15 cellular contexts compared by ENCODE assay signal in the genomic region with DNA sequence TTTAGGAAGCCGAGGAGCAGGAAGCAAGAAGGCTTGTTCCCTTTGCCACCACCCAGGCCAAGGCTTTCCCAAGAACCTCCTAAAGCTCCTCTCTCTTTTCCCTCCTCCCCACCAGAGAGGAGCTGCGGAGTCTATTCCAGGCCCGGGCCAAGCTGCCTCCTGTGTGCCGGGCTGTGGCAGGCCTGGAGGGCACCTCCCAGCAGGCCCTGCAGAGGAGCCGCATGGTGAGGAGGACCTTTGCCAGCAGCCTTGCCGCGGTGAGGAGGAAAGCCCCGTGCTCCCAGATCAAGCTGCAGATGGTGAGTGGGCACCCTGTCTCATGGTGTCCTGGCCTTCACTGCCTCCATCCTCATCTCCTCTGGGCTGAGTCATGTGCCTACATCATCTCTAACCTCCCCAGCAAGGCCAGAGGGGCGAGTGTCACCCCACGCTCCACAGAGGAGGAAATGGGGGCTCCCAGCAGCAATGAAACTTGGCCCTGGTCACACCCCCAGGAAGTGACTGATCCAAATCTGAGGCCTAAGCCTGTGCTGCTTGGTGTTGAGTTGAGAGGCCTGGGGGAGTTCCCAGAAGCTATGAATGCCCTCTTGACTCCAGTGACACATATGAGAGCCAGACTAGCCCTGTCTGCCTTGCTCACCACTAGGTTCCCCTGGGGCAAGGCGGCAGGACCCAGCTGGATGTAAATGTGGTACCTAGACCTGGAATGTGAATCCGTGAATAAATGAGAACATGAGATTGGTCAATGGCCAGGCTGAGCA.
DNase-seq lines count a peak whose midpoint lies in the region; ATAC-seq and TF ChIP-seq lines count a peak whose summit lies in the region.
"Had no signal": no experiment of that assay in that cellular context is flagged by ENCODE, and none has a peak within 500 bp of the region (broad histone marks: within the 10 kb centered on the region; RNA-seq: fewer than 3 reads in every experiment).

No MANE protein-coding gene starts in this region.

- CTCF ChIA-PET in activated CD8-positive, alpha-beta T cell treated with anti-CD3 and anti-CD28 coated beads for 36 hours (lab: Charles Lee): interaction anchor here (0.7 kb wide), 1 partner anchor 521 kb away, joined by 3 read pairs; no protein-coding TSS in a partner anchor

- no peak overlapping the region for H3K4me2 ChIP-seq in neural progenitor cell
- H3K4me2 ChIP-seq: A549 had no signal

- no peak overlapping the region for H3K27ac Mint-ChIP-seq in activated CD8-positive, alpha-beta T cell treated with anti-CD3 and anti-CD28 coated beads for 36 hours
- H3K27ac Mint-ChIP-seq in neural progenitor cell: peak overlapping the region; percentile 91
- H3K27ac Mint-ChIP-seq: IgD-negative memory B cell, memory B cell had no signal

- peak; percentile 24 for DNase-seq in activated CD4-positive, alpha-beta T cell treated with anti-CD3 and anti-CD28 coated beads for 48 hours
- DNase-seq in activated CD4-positive, alpha-beta T cell treated with anti-CD3 and anti-CD28 coated beads for 1 hour: no peak
- DNase-seq in GM20000 (ENCODE audit: low spot score) (peak; percentile 28), neural progenitor cell (ENCODE audit: low spot score) (no peak), omental fat pad (ENCODE audit: low spot score) (no peak), iPS-NIHi11 (ENCODE audit: low spot score) (no peak), gastrocnemius medialis (no peak)
- peak; percentile 67 for DNase-seq in activated CD8-positive, alpha-beta T cell treated with anti-CD3 and anti-CD28 coated beads for 36 hours
- DNase-seq: NCI-H1417, NCI-H526, small intestine had no signal

- TF ChIP-seq POLR2A in gastrocnemius medialis (IDR thresholded peaks at IDR 0.05): no peak

- H3K4me3 Mint-ChIP-seq in activated CD8-positive, alpha-beta T cell treated with anti-CD3 and anti-CD28 coated beads for 36 hours: no peak overlapping the region
- no peak overlapping the region for H3K4me3 Mint-ChIP-seq in neural progenitor cell
- H3K4me3 Mint-ChIP-seq: IgD-negative memory B cell, memory B cell had no signal

- no peaks in the 10 kb centered on the region for H3K36me3 Mint-ChIP-seq in activated CD8-positive, alpha-beta T cell treated with anti-CD3 and anti-CD28 coated beads for 36 hours (ENCODE audit: low read depth)
- no peaks in the 10 kb centered on the region for H3K36me3 Mint-ChIP-seq in neural progenitor cell
- H3K36me3 Mint-ChIP-seq: IgD-negative memory B cell, memory B cell had no signal

- H3K9me3 Mint-ChIP-seq in activated CD8-positive, alpha-beta T cell treated with anti-CD3 and anti-CD28 coated beads for 36 hours: no peaks in the 10 kb centered on the region
- H3K9me3 Mint-ChIP-seq in neural progenitor cell: no peaks in the 10 kb centered on the region
- H3K9me3 Mint-ChIP-seq: IgD-negative memory B cell, memory B cell had no signal

- peaks cover 5% of the 10 kb centered on the region for H3K4me1 Mint-ChIP-seq in activated CD8-positive, alpha-beta T cell treated with anti-CD3 and anti-CD28 coated beads for 36 hours (ENCODE audit: low read depth)
- H3K4me1 Mint-ChIP-seq in neural progenitor cell: peaks cover 20% of the 10 kb centered on the region
- H3K4me1 Mint-ChIP-seq: IgD-negative memory B cell, memory B cell had no signal

- peak; percentile 99 for ATAC-seq in activated CD8-positive, alpha-beta T cell treated with anti-CD3 and anti-CD28 coated beads for 36 hours
- ATAC-seq in omental fat pad (ENCODE audit: low FRiP score) (no peak), gastrocnemius medialis (no peak)
- ATAC-seq: A549, Right ventricle myocardium inferior had no signal

- no peaks in the 10 kb centered on the region for H3F3A ChIP-seq in neural progenitor cell (ENCODE audit: low read depth)

- in situ Hi-C loops in gastrocnemius medialis (cut with MboI; ENCODE audit: low sequenced_read_pairs in 4 of 4): no loop called here

- POLR2A ChIA-PET in activated CD8-positive, alpha-beta T cell treated with anti-CD3 and anti-CD28 coated beads for 36 hours (lab: Charles Lee): interaction anchor here (0.6 kb wide), 1 partner anchor 427 kb away, joined by 3 read pairs; no protein-coding TSS in a partner anchor

- H3K9me3 ChIP-seq in neural progenitor cell (ENCODE audit: low read depth) (no peaks in the 10 kb centered on the region), gastrocnemius medialis (no peaks in the 10 kb centered on the region)
- H3K9me3 ChIP-seq: A549 had no signal

- no peak overlapping the region for H3K9ac ChIP-seq in neural progenitor cell

- no peaks in the 10 kb centered on the region for H3K27me3 ChIP-seq in neural progenitor cell
- no peaks in the 10 kb centered on the region for H3K27me3 ChIP-seq in gastrocnemius medialis

- H3K4me1 ChIP-seq in neural progenitor cell (no peaks in the 10 kb centered on the region), gastrocnemius medialis (no peaks in the 10 kb centered on the region)
- H3K4me1 ChIP-seq: A549 had no signal

- H2AFZ ChIP-seq in neural progenitor cell (replicated peaks): no peak overlapping the region

- intact Hi-C loops in activated CD8-positive, alpha-beta T cell treated with anti-CD3 and anti-CD28 coated beads for 36 hours (cut with micrococcal nuclease): no loop called here
- intact Hi-C loops in gastrocnemius medialis (cut with DNase I; ENCODE audit: low total_unique reads): no loop called here

- H3K36me3 ChIP-seq in neural progenitor cell: no peaks in the 10 kb centered on the region
- H3K36me3 ChIP-seq in gastrocnemius medialis: peaks cover 0 to 70% of the 10 kb centered on the region in 2 donors

- H3K27me3 Mint-ChIP-seq in activated CD8-positive, alpha-beta T cell treated with anti-CD3 and anti-CD28 coated beads for 36 hours: peaks cover 2% of the 10 kb centered on the region
- peaks cover 7% of the 10 kb centered on the region for H3K27me3 Mint-ChIP-seq in neural progenitor cell (ENCODE audit: insufficient read depth, low read depth)
- H3K27me3 Mint-ChIP-seq: IgD-negative memory B cell had no signal

- no peaks in the 10 kb centered on the region for H4K20me1 ChIP-seq in neural progenitor cell (ENCODE audit: low read depth)

- H3K79me2 ChIP-seq in neural progenitor cell (ENCODE audit: low read depth): no peaks in the 10 kb centered on the region

- H3K4me3 ChIP-seq in neural progenitor cell: no peak overlapping the region
- no peak overlapping the region for H3K4me3 ChIP-seq in gastrocnemius medialis
- H3K4me3 ChIP-seq: A549 had no signal

- H3K27ac ChIP-seq in neural progenitor cell: no peak overlapping the region
- H3K27ac ChIP-seq in gastrocnemius medialis: peak overlapping the region in 2 of 4 donors; percentile 31 to 41
- H3K27ac ChIP-seq: A549 had no signal

- TF ChIP-seq CTCF in GM20000 (IDR thresholded peaks at IDR 0.05; ENCODE audit: extremely low read depth, missing control alignments) (no peak), neural progenitor cell (IDR thresholded peaks at IDR 0.05) (no peak), omental fat pad (IDR thresholded peaks at IDR 0.05) (no peak), gastrocnemius medialis (IDR thresholded peaks at IDR 0.05 in 4 of 5, conservative IDR thresholded peaks at IDR 0.05 in 1 of 5) (no peak)
- TF ChIP-seq CTCF in activated CD8-positive, alpha-beta T cell treated with anti-CD3 and anti-CD28 coated beads for 36 hours (IDR thresholded peaks at IDR 0.05): no peak

Comparison
In these comparisons a context has a peak if more than half of its experiments do, and no peak if none do; other contexts are left out.
1. DNase-seq: peak in activated CD4-positive, alpha-beta T cell treated with anti-CD3 and anti-CD28 coated beads for 48 hours (single experiment), GM20000 (single experiment) and activated CD8-positive, alpha-beta T cell treated with anti-CD3 and anti-CD28 coated beads for 36 hours (single experiment); none in activated CD4-positive, alpha-beta T cell treated with anti-CD3 and anti-CD28 coated beads for 1 hour (single experiment), neural progenitor cell (single experiment), omental fat pad (single experiment), iPS-NIHi11 (single experiment) and gastrocnemius medialis (0 of 2).